ENCODE assay signal across 8 cellular contexts in the genomic region with DNA sequence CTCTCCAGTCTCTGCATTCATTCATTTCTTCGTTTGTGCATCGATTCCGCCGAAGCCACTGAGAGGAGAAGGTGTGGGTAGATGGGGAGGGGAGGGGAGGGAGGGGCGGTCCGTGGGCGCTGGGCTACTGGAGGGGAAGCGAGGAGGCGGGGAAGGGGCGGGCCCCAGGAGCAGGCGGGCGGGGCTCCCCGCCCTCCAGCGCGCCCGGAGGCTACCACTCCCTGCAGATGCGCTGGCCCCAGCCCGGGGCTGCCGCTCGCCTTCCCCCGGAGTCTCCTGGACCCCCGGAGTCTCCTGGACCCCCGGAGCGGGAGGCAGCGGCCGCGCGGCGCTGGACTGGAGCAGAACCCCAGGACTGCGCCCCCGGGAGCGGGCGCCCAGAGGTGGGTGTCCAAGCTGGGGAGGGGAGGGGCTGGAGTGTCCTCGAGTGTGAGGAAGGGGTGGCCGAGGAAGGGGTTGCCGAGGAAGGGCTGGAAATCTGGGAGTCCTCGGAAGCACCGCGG.
DNase-seq lines count a peak whose midpoint lies in the region; ATAC-seq and TF ChIP-seq lines count a peak whose summit lies in the region.

No MANE protein-coding gene starts in this region.

- H3K9ac ChIP-seq in muscle layer of colon (ENCODE audit: low read length) = no peak overlapping the region

- H3K4me1 ChIP-seq in muscle layer of colon (ENCODE audit: insufficient read depth, low read length) = peaks cover 6% of the 10 kb centered on the region

- no peaks in the 10 kb centered on the region for H3K9me3 ChIP-seq in muscle layer of colon (ENCODE audit: low read length)

- H3K27ac ChIP-seq in muscle layer of colon (ENCODE audit: low read depth, low read length) = peak overlapping the region; percentile 64

- H3K36me3 ChIP-seq in muscle layer of colon (ENCODE audit: insufficient read depth, low read length) = no peaks in the 10 kb centered on the region

- ATAC-seq in GM19035 (IDR thresholded peaks at IDR 0.05; ENCODE audit: unreplicated experiment) = peak; percentile 68
- ATAC-seq in HG03175 (IDR thresholded peaks at IDR 0.05; ENCODE audit: unreplicated experiment) = peak; percentile 75

- DNase-seq in AML-193 (lab: John Stamatoyannopoulos, UW) (peak; percentile 57 to 71), NOMO-1 (lab: John Stamatoyannopoulos, UW; ENCODE audit: unreplicated experiment in 2 of 2) (peak; percentile 75 to 83), epithelial cell of proximal tubule (ENCODE audit: low read depth) (no peak)
- peak; percentile 63 for DNase-seq in activated CD8-positive, alpha-beta memory T cell treated with anti-CD3 and anti-CD28 coated beads, Interleukin-2, amount 50 U/mL, for 4 hours
- DNase-seq in stimulated activated CD8-positive, alpha-beta memory T cell treated with anti-CD3 and anti-CD28 coated beads, Interleukin-7, amount 100 ng/mL, for 4 hours (ENCODE audit: low read depth in 2 of 2) = peak; percentile 59 to 68

- H3K27me3 ChIP-seq in muscle layer of colon (ENCODE audit: control insufficient read depth in 1 of 2, insufficient read depth in 2 of 2, low read length in 2 of 2) = peaks cover 0 to 5% of the 10 kb centered on the region in 2 donors

- no peak for TF ChIP-seq CTCF in epithelial cell of proximal tubule (conservative IDR thresholded peaks at IDR 0.05; ENCODE audit: low read depth, low read length)

- H3K4me3 ChIP-seq in epithelial cell of proximal tubule (ENCODE audit: low read depth, low read length) (peak overlapping the region; percentile 98), muscle layer of colon (ENCODE audit: low read depth in 1 of 2, low read length in 2 of 2) (peak overlapping the region; percentile 70 to 75)
